ENCODE assay signal across 18 cellular contexts in the genomic region with DNA sequence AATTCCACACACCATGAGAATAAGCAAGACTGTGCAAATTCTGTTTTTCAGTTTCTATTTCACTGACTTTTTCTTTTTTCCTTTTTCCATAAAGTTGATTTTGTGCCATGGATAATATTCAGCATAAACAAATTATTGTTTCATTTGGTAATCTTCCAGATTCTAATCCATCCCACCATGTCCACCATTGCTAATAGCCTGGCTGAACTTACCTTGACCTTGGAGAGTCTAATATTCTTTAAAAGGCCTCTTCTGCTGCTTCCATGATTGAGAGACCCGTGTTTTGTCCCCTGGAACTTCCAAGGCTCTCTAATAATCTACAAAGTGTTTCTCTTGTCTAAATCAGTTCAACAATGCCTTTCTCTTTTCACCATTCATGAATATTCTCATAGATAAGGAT.
DNase-seq lines count a peak whose midpoint lies in the region; ATAC-seq and TF ChIP-seq lines count a peak whose summit lies in the region.
"Had no signal": no experiment of that assay in that cellular context is flagged by ENCODE, and none has a peak within 500 bp of the region (broad histone marks: within the 10 kb centered on the region; RNA-seq: fewer than 3 reads in every experiment).

No MANE protein-coding gene starts in this region.

- H3K9me2 ChIP-seq in neural cell (ENCODE audit: insufficient read depth, low read length) (no peaks in the 10 kb centered on the region), Karpas-422 (replicated peaks; ENCODE audit: insufficient read depth, low read length) (no peaks in the 10 kb centered on the region)

- no peaks in the 10 kb centered on the region for H3K9me3 Mint-ChIP-seq in HFFc6
- peaks cover 10% of the 10 kb centered on the region for H3K9me3 Mint-ChIP-seq in chondrocyte (ENCODE audit: low read depth)
- H3K9me3 Mint-ChIP-seq: activated naive CD4-positive, alpha-beta T cell treated with anti-CD3 and anti-CD28 coated beads, Interleukin-2, amount 50 U/mL, for 24 hours; activated T-helper 1 cell treated with anti-CD3 and anti-CD28 coated beads, Interleukin-12 subunit alpha, Interleukin-12 subunit beta, Interleukin-2, Interleukin-4 antibody, amounts not matched to agents 30 ng/mL and 10 ng/mL and 1 ng/mL, durations not matched to agents 14 hours and 24 hours and 36 hours; dendritic cell treated with granulocyte-macrophage colony-stimulating factor and Interleukin-4, amounts not matched to agents 40 ng/mL and 50 ng/mL, for 4 days had no signal

- H4K20me1 ChIP-seq in neural cell (ENCODE audit: insufficient read depth) (no peaks in the 10 kb centered on the region), Karpas-422 (ENCODE audit: insufficient read depth, low read depth, low read length) (no peaks in the 10 kb centered on the region)

- intact Hi-C loops in tibial artery (cut with DNase I; ENCODE audit: low total_unique reads) = no loop called here
- intact Hi-C loops in mucosa of descending colon (cut with DNase I, micrococcal nuclease) = no loop called here

- H3K36me3 Mint-ChIP-seq in HFFc6 (ENCODE audit: low read depth) (no peaks in the 10 kb centered on the region), chondrocyte (ENCODE audit: low read depth) (peaks cover 3% of the 10 kb centered on the region)
- H3K36me3 Mint-ChIP-seq: CD4-positive, alpha-beta memory T cell; naive thymus-derived CD4-positive, alpha-beta T cell had no signal

- H3K4me3 Mint-ChIP-seq in HFFc6 (no peak overlapping the region), chondrocyte (ENCODE audit: unreplicated experiment) (no peak overlapping the region)
- H3K4me3 Mint-ChIP-seq: activated naive CD4-positive, alpha-beta T cell treated with anti-CD3 and anti-CD28 coated beads, Interleukin-2, amount 50 U/mL, for 24 hours; activated T-helper 1 cell treated with anti-CD3 and anti-CD28 coated beads, Interleukin-12 subunit alpha, Interleukin-12 subunit beta, Interleukin-2, Interleukin-4 antibody, amounts not matched to agents 30 ng/mL and 10 ng/mL and 1 ng/mL, durations not matched to agents 14 hours and 24 hours and 36 hours; dendritic cell treated with granulocyte-macrophage colony-stimulating factor and Interleukin-4, amounts not matched to agents 40 ng/mL and 50 ng/mL, for 4 days; GM23338; naive thymus-derived CD4-positive, alpha-beta T cell had no signal

- TF ChIP-seq RAD21 in neural cell (conservative IDR thresholded peaks at IDR 0.05) = no peak

- DNase-seq in HFFc6 (no peak), chondrocyte (ENCODE audit: low spot score) (no peak), tibial artery (no peak), mucosa of descending colon (no peak), Karpas-422 (no peak)
- DNase-seq in stimulated activated naive CD4-positive, alpha-beta T cell (lab: John Stamatoyannopoulos, UW) = no peak
- DNase-seq: NCI-H1436; stimulated activated CD4-positive, alpha-beta T cell treated with anti-CD3 and anti-CD28 coated beads, Interleukin-4, amount 100 ng/mL, for 4 hours had no signal

- ATAC-seq in mucosa of descending colon = no peak
- ATAC-seq: GM23338 had no signal

- H3K27me3 ChIP-seq in neural cell (ENCODE audit: insufficient read depth, low read depth, low read length) (no peaks in the 10 kb centered on the region), tibial artery (no peaks in the 10 kb centered on the region), Karpas-422 (ENCODE audit: low read length) (no peaks in the 10 kb centered on the region)
- H3K27me3 ChIP-seq: brain microvascular endothelial cell, gastrocnemius medialis had no signal

- H3K9me3 ChIP-seq in neural cell (ENCODE audit: low read length) = no peaks in the 10 kb centered on the region
- H3K9me3 ChIP-seq in tibial artery = no peaks in the 10 kb centered on the region
- H3K9me3 ChIP-seq in mucosa of descending colon = no peaks in the 10 kb centered on the region
- no peaks in the 10 kb centered on the region for H3K9me3 ChIP-seq in Karpas-422 (ENCODE audit: low read length)
- H3K9me3 ChIP-seq: gastrocnemius medialis had no signal

- H3K4me2 ChIP-seq in neural cell (ENCODE audit: low read length) (no peak overlapping the region), Karpas-422 (ENCODE audit: low read depth, low read length, poor library complexity, severe bottlenecking) (no peak overlapping the region)
- H3K4me2 ChIP-seq: GM23338, smooth muscle cell had no signal

- H3K27me3 Mint-ChIP-seq in HFFc6 (ENCODE audit: insufficient read depth) (peaks cover 2% of the 10 kb centered on the region), chondrocyte (ENCODE audit: low read depth) (no peaks in the 10 kb centered on the region)
- H3K27me3 Mint-ChIP-seq: dendritic cell treated with granulocyte-macrophage colony-stimulating factor and Interleukin-4, amounts not matched to agents 40 ng/mL and 50 ng/mL, for 4 days had no signal

- H2AFZ ChIP-seq in neural cell (ENCODE audit: low read depth, low read length) (no peak overlapping the region), Karpas-422 (ENCODE audit: low read length) (no peak overlapping the region)
- H2AFZ ChIP-seq: GM23338 had no signal

- H3F3A ChIP-seq in neural cell (ENCODE audit: insufficient read depth, low read length, poor library complexity, severe bottlenecking) = no peaks in the 10 kb centered on the region

- H3K4me1 ChIP-seq in tibial artery (peaks cover 0 to 27% (median 6%) of the 10 kb centered on the region in 4 donors), mucosa of descending colon (ENCODE audit: low read depth) (no peaks in the 10 kb centered on the region), Karpas-422 (ENCODE audit: low read length) (no peaks in the 10 kb centered on the region)

- no peak overlapping the region for H3K9ac ChIP-seq in neural cell (ENCODE audit: low read length)
- no peak overlapping the region for H3K9ac ChIP-seq in Karpas-422 (ENCODE audit: low read length)

- H3K4me1 Mint-ChIP-seq in HFFc6 (ENCODE audit: low read depth) (peaks cover 46% of the 10 kb centered on the region), chondrocyte (ENCODE audit: low read depth) (peaks cover 43% of the 10 kb centered on the region)
- H3K4me1 Mint-ChIP-seq: activated naive CD4-positive, alpha-beta T cell treated with anti-CD3 and anti-CD28 coated beads, Interleukin-2, amount 50 U/mL, for 24 hours; CD4-positive, alpha-beta memory T cell; GM23338; naive thymus-derived CD4-positive, alpha-beta T cell had no signal

- no peaks in the 10 kb centered on the region for H3K79me2 ChIP-seq in neural cell (replicated peaks; ENCODE audit: insufficient read depth, low read length)
- H3K79me2 ChIP-seq in Karpas-422 (ENCODE audit: low read length) = no peaks in the 10 kb centered on the region

- no peaks in the 10 kb centered on the region for H3K36me3 ChIP-seq in neural cell (ENCODE audit: insufficient read depth, low read length)
- H3K36me3 ChIP-seq in tibial artery = no peaks in the 10 kb centered on the region
- no peaks in the 10 kb centered on the region for H3K36me3 ChIP-seq in mucosa of descending colon (ENCODE audit: low read depth)
- H3K36me3 ChIP-seq in Karpas-422 (ENCODE audit: insufficient read depth, low read length) = no peaks in the 10 kb centered on the region
- H3K36me3 ChIP-seq: brain microvascular endothelial cell, gastrocnemius medialis had no signal

- H3K27ac ChIP-seq in neural cell (ENCODE audit: low read length) = peak overlapping the region; percentile 33
- peak overlapping the region; percentile 31 to 53 for H3K27ac ChIP-seq in tibial artery
- H3K27ac ChIP-seq in Karpas-422 (ENCODE audit: low read length) = no peak overlapping the region
- H3K27ac ChIP-seq: brain microvascular endothelial cell, gastrocnemius medialis had no signal

- H3K27ac Mint-ChIP-seq in HFFc6 = peak overlapping the region; percentile 62
- H3K27ac Mint-ChIP-seq in chondrocyte (ENCODE audit: unreplicated experiment) = peak overlapping the region; percentile 80
- H3K27ac Mint-ChIP-seq: activated naive CD4-positive, alpha-beta T cell treated with anti-CD3 and anti-CD28 coated beads, Interleukin-2, amount 50 U/mL, for 24 hours; activated T-helper 1 cell treated with anti-CD3 and anti-CD28 coated beads, Interleukin-12 subunit alpha, Interleukin-12 subunit beta, Interleukin-2, Interleukin-4 antibody, amounts not matched to agents 30 ng/mL and 10 ng/mL and 1 ng/mL, durations not matched to agents 14 hours and 24 hours and 36 hours; dendritic cell treated with granulocyte-macrophage colony-stimulating factor and Interleukin-4, amounts not matched to agents 40 ng/mL and 50 ng/mL, for 4 days; GM23338; naive thymus-derived CD4-positive, alpha-beta T cell had no signal

- H3K4me3 ChIP-seq in neural cell (ENCODE audit: low read length) = no peak overlapping the region
- no peak overlapping the region for H3K4me3 ChIP-seq in tibial artery
- no peak overlapping the region for H3K4me3 ChIP-seq in mucosa of descending colon
- no peak overlapping the region for H3K4me3 ChIP-seq in Karpas-422 (ENCODE audit: low read length)
- H3K4me3 ChIP-seq: gastrocnemius medialis, GM23338, smooth muscle cell had no signal

- TF ChIP-seq EP300 in neural cell (conservative IDR thresholded peaks at IDR 0.05; ENCODE audit: poor library complexity, severe bottlenecking) = no peak

- TF ChIP-seq CTCF in HFFc6 (IDR thresholded peaks at IDR 0.05) (no peak), chondrocyte (IDR thresholded peaks at IDR 0.05) (no peak), neural cell (IDR thresholded peaks at IDR 0.05; ENCODE audit: poor library complexity, severe bottlenecking) (no peak), tibial artery (IDR thresholded peaks at IDR 0.05) (no peak), mucosa of descending colon (IDR thresholded peaks at IDR 0.05) (no peak)

TF ChIP-seq in neural cell, 6 proteins besides CTCF, POLR2A, EP300 and RAD21 (continues in another document):
- TF ChIP-seq POLR2AphosphoS5 (IDR thresholded peaks at IDR 0.05) (no peak), SMC3 (conservative IDR thresholded peaks at IDR 0.05; ENCODE audit: poor library complexity) (no peak), EZH2 (IDR thresholded peaks at IDR 0.05; ENCODE audit: borderline replicate concordance, insufficient read depth, low read length, poor library complexity, severe bottlenecking) (no peak), TAF1 (IDR thresholded peaks at IDR 0.05; ENCODE audit: low read depth) (no peak), MXI1 (conservative IDR thresholded peaks at IDR 0.05; ENCODE audit: poor library complexity, severe bottlenecking) (no peak)
